8 cellular contexts compared by ENCODE assay signal in genomic region chr4:113141901-113142346, GRCh38.
A peak's percentile ranks its signal among the peaks of the same experiment; 100 is the strongest.
DNase-seq lines count a peak whose midpoint lies in the region; ATAC-seq, FAIRE-seq and TF ChIP-seq lines count a peak whose summit lies in the region.

No MANE protein-coding gene starts in this region.

- no CpG with 5 or more reads among the region's 3 CpGs for WGBS in IMR-90 (ENCODE audit: extremely low coverage in 2 of 2, insufficient read length in 1 of 2), 2 experiments
- 31% methylated on average over 3 of the region's 3 CpGs for WGBS in GM12878 (ENCODE audit: insufficient coverage, insufficient replicate concordance, low lambda C conversion rate, missing lambda C conversion rate)

- no peak overlapping the region for H2BK5ac ChIP-seq in IMR-90 (ENCODE audit: low read depth, low read length, poor library complexity, severe bottlenecking)

- SMC1A ChIA-PET in GM12878 (lab: Charles Lee; ENCODE audit: uncharacterized antibody, unreplicated experiment) = interaction anchor here (0.8 to 1.5 kb wide), 4 partner anchors 9 to 19 kb away, joined by 3 to 6 read pairs (median 4); no protein-coding TSS in a partner anchor

- no peak for TF ChIP-seq CTCF in IMR-90 (conservative IDR thresholded peaks at IDR 0.05; ENCODE audit: low read depth, low read length)
- TF ChIP-seq CTCF in GM12878 (IDR thresholded peaks at IDR 0.05 in 2 of 3, conservative IDR thresholded peaks at IDR 0.05 in 1 of 3; ENCODE audit: control insufficient read depth in 2 of 3, extremely low read depth in 1 of 3, insufficient read depth in 1 of 3, low read depth in 3 of 3, low read length in 3 of 3) = no peak
- no peak for TF ChIP-seq CTCF in mucosa of descending colon (IDR thresholded peaks at IDR 0.05)

- H3K4me3 ChIP-seq in IMR-90 (ENCODE audit: insufficient read depth, low read depth, low read length) = no peak overlapping the region
- no peak overlapping the region for H3K4me3 ChIP-seq in GM12878
- H3K4me3 ChIP-seq in skeletal muscle cell (ENCODE audit: low read depth, low read length) = no peak overlapping the region
- H3K4me3 ChIP-seq in mucosa of descending colon = no peak overlapping the region

- H3K4ac ChIP-seq in IMR-90 (ENCODE audit: low read depth, low read length) = no peak overlapping the region

- H3K9ac ChIP-seq in IMR-90 (ENCODE audit: low read depth, low read length) = no peak overlapping the region
- H3K9ac ChIP-seq in GM12878 (ENCODE audit: control insufficient read depth, insufficient read depth, low read length) = no peak overlapping the region

- H4K20me1 ChIP-seq in IMR-90 (ENCODE audit: insufficient read depth, low read length) = no peaks in the 10 kb centered on the region
- H4K20me1 ChIP-seq in GM12878 (ENCODE audit: control insufficient read depth, insufficient read depth) = no peaks in the 10 kb centered on the region

- no peak overlapping the region for H2BK120ac ChIP-seq in IMR-90 (ENCODE audit: low read depth, low read length)

- no peak overlapping the region for H4K8ac ChIP-seq in IMR-90 (ENCODE audit: low read depth in 2 of 2, low read length in 2 of 2)

- no peak overlapping the region for H3K14ac ChIP-seq in IMR-90 (replicated peaks; ENCODE audit: low read depth, low read length)

- H4K91ac ChIP-seq in IMR-90 (ENCODE audit: insufficient read depth, low read depth, low read length) = no peak overlapping the region

- no peak for TF ChIP-seq POLR2A in IMR-90 (IDR thresholded peaks at IDR 0.05; ENCODE audit: low read depth, low read length)
- no peak for TF ChIP-seq POLR2A in GM12878 (IDR thresholded peaks at IDR 0.05; ENCODE audit: low read depth, low read length)

- dilution Hi-C loops in IMR-90 (cut with HindIII; ENCODE audit: low sequenced_read_pairs, unreplicated experiment) = no loop called here

- H2AFZ ChIP-seq in IMR-90 (replicated peaks; ENCODE audit: low read length, poor library complexity) (no peak overlapping the region), GM12878 (ENCODE audit: control insufficient read depth, low read depth, low read length) (no peak overlapping the region)

- no peak for TF ChIP-seq EP300 in GM12878 (IDR thresholded peaks at IDR 0.05; ENCODE audit: borderline replicate concordance in 1 of 2, control insufficient read depth in 1 of 2, low read depth in 2 of 2, low read length in 2 of 2)

- H3K36me3 ChIP-seq in IMR-90 (ENCODE audit: control insufficient read depth, insufficient read depth, low read length) (no peaks in the 10 kb centered on the region), GM12878 (ENCODE audit: control insufficient read depth in 2 of 2, insufficient read depth in 2 of 2, low read length in 1 of 2) (no peaks in the 10 kb centered on the region), mucosa of descending colon (ENCODE audit: low read depth) (no peaks in the 10 kb centered on the region)

- TF ChIP-seq RAD21 in IMR-90 (IDR thresholded peaks at IDR 0.05; ENCODE audit: low read length) = no peak
- TF ChIP-seq RAD21 in GM12878 (IDR thresholded peaks at IDR 0.05; ENCODE audit: insufficient read depth, low read depth, low read length) = no peak

- POLR2A ChIA-PET in IMR-90 (lab: Charles Lee; ENCODE audit: unreplicated experiment) (no interaction called here), GM12878 (lab: Charles Lee) (interaction anchor here (1.6 kb wide), 1 partner anchor 16 kb away, joined by 4 read pairs; no protein-coding TSS in a partner anchor)

- H3K79me2 ChIP-seq in GM12878 (ENCODE audit: control insufficient read depth, insufficient read depth, low read length) = no peaks in the 10 kb centered on the region

- CTCF ChIA-PET in IMR-90 (lab: Yijun Ruan, JAX) = interaction anchor here (0.8 kb wide), 1 partner anchor 23 kb away, joined by 3 read pairs; no protein-coding TSS in a partner anchor
- CTCF ChIA-PET in GM12878 (lab: Yijun Ruan, JAX) = interaction anchor here (1.0 kb wide), 1 partner anchor 16 kb away, joined by 5 read pairs; no protein-coding TSS in a partner anchor

- no peaks in the 10 kb centered on the region for H3K9me3 ChIP-seq in IMR-90 (ENCODE audit: control insufficient read depth, insufficient read depth, low read length)
- H3K9me3 ChIP-seq in GM12878 (replicated peaks; ENCODE audit: control insufficient read depth, insufficient read depth, low read length) = no peaks in the 10 kb centered on the region
- no peaks in the 10 kb centered on the region for H3K9me3 ChIP-seq in mucosa of descending colon

- H3K4me1 ChIP-seq in IMR-90 (ENCODE audit: control insufficient read depth, insufficient read depth, low read length) (peaks cover 3% of the 10 kb centered on the region; the same call in 1 of the 2 replicates), GM12878 (ENCODE audit: control insufficient read depth, insufficient read depth, low read length) (no peaks in the 10 kb centered on the region; the same call in 1 of the 2 replicates), mucosa of descending colon (ENCODE audit: low read depth) (no peaks in the 10 kb centered on the region)

- H3K4me2 ChIP-seq in IMR-90 (ENCODE audit: low read depth, low read length) (peak overlapping the region; percentile 45; the same call in 1 of the 2 replicates), GM12878 (ENCODE audit: control insufficient read depth, insufficient read depth) (no peak overlapping the region)

- ATAC-seq in GM18873 (IDR thresholded peaks at IDR 0.05; ENCODE audit: low FRiP score, unreplicated experiment) = peak; percentile 40
- ATAC-seq in IMR-90 (ENCODE audit: low read depth) = peak; percentile 63
- ATAC-seq in GM12878 = peak; percentile 79
- no peak for ATAC-seq in mucosa of descending colon
- ATAC-seq in GM19035 (IDR thresholded peaks at IDR 0.05; ENCODE audit: unreplicated experiment) = no peak

- no peak overlapping the region for H3K23ac ChIP-seq in IMR-90 (ENCODE audit: low read depth, low read length)

- H2AK5ac ChIP-seq in IMR-90 (ENCODE audit: low read depth, low read length) = no peak overlapping the region

- H2AK9ac ChIP-seq in IMR-90 (replicated peaks; ENCODE audit: low read depth, low read length, poor library complexity) = no peak overlapping the region

- RAD21 ChIA-PET in GM12878 (lab: Charles Lee; ENCODE audit: unreplicated experiment) = interaction anchor here (1.5 kb wide), 2 partner anchors 9 to 324 kb away, joined by 3 read pairs; no protein-coding TSS in a partner anchor

- no peaks in the 10 kb centered on the region for H3K79me1 ChIP-seq in IMR-90 (ENCODE audit: low read depth in 1 of 2, low read length in 2 of 2)

- FAIRE-seq in GM12878 (lab: Jason Lieb, UNC) = no peak

- H3K9me1 ChIP-seq in IMR-90 (ENCODE audit: insufficient read depth, low read length) = no peaks in the 10 kb centered on the region

- intact Hi-C loops in IMR-90 (cut with micrococcal nuclease) = no loop called here
- intact Hi-C loops in GM12878 (cut with micrococcal nuclease; ENCODE audit: unreplicated experiment) = no loop called here
- intact Hi-C loops in mucosa of descending colon (cut with DNase I, micrococcal nuclease) = no loop called here

- no peak overlapping the region for H3K56ac ChIP-seq in IMR-90 (ENCODE audit: extremely low read depth, insufficient read depth, low read length)

- no peak overlapping the region for H4K5ac ChIP-seq in IMR-90 (ENCODE audit: low read depth, low read length)

- DNase-seq in IMR-90 = peak; percentile 43
- no peak for DNase-seq in GM12878 (ENCODE audit: low read depth, low spot score)
- peak; percentile 52 for DNase-seq in skeletal muscle cell (ENCODE audit: low read depth)
- DNase-seq in CD1c-positive myeloid dendritic cell (ENCODE audit: extremely low spot score) = no peak
- DNase-seq in mucosa of descending colon = no peak
- no peak for DNase-seq in ecto neural progenitor cell (ENCODE audit: low spot score)

- H2BK15ac ChIP-seq in IMR-90 (ENCODE audit: low read depth, low read length) = no peak overlapping the region

- H3K27ac ChIP-seq in IMR-90 (ENCODE audit: insufficient read depth, low read length) (no peak overlapping the region), GM12878 (ENCODE audit: control insufficient read depth, insufficient read depth) (no peak overlapping the region)

- in situ Hi-C loops in IMR-90 (cut with MboI; ENCODE audit: low sequenced_read_pairs) (no loop called here), GM12878 (cut with MboI) (no loop called here)

- H3K27me3 ChIP-seq in IMR-90 (ENCODE audit: control insufficient read depth, insufficient read depth, low read length) (peaks cover 1% of the 10 kb centered on the region; the same call in 1 of the 2 replicates), GM12878 (replicated peaks in 1 of 2; ENCODE audit: control insufficient read depth in 2 of 2, insufficient read depth in 2 of 2, low read length in 1 of 2) (no peaks in the 10 kb centered on the region)

- no peak overlapping the region for H2BK20ac ChIP-seq in IMR-90 (ENCODE audit: low read depth, low read length)

- no peak overlapping the region for H3K18ac ChIP-seq in IMR-90 (ENCODE audit: low read depth, low read length)

- no TSS peak for BruUV-seq in IMR-90 (replicated peaks; lab: Mats Ljungman, UMichigan)
- no TSS peak for BruUV-seq in GM12878 (replicated peaks; lab: Mats Ljungman, UMichigan)

TF ChIP-seq in IMR-90, 13 proteins besides CTCF, POLR2A, EP300 and RAD21:
- TF ChIP-seq MAZ (IDR thresholded peaks at IDR 0.05; ENCODE audit: borderline replicate concordance, low read depth, low read length) (no peak), FOS (IDR thresholded peaks at IDR 0.05; ENCODE audit: low read depth, low read length) (no peak), MAFK (IDR thresholded peaks at IDR 0.05; ENCODE audit: low read depth, low read length) (no peak), RCOR1 (IDR thresholded peaks at IDR 0.05; ENCODE audit: insufficient replicate concordance, low read length) (no peak), CHD1 (IDR thresholded peaks at IDR 0.05; ENCODE audit: low read depth, low read length) (no peak)

TF ChIP-seq in GM12878, 131 proteins besides CTCF, POLR2A, EP300 and RAD21 (continues in another document):
- TF ChIP-seq CBX3 (IDR thresholded peaks at IDR 0.05; ENCODE audit: borderline replicate concordance, low read depth) = no peak
- TF ChIP-seq ZSCAN29 (IDR thresholded peaks at IDR 0.05) = no peak
- TF ChIP-seq MTA2 (IDR thresholded peaks at IDR 0.05; ENCODE audit: low read depth) = peak; percentile 61
- no peak for TF ChIP-seq SIX5 (IDR thresholded peaks at IDR 0.05; ENCODE audit: low read depth, low read length, severe bottlenecking)
- TF ChIP-seq ASH2L (IDR thresholded peaks at IDR 0.05; ENCODE audit: borderline replicate concordance, low read depth) = no peak
- no peak for TF ChIP-seq RUNX3 (IDR thresholded peaks at IDR 0.05; ENCODE audit: low read length)
- no peak for TF ChIP-seq NFYA (IDR thresholded peaks at IDR 0.05; ENCODE audit: borderline replicate concordance, low read depth, low read length)
- TF ChIP-seq POU2F2 (IDR thresholded peaks at IDR 0.05; ENCODE audit: borderline replicate concordance, low read depth, low read length) = peak; percentile 77; the same call in 2 of the 3 replicates
- TF ChIP-seq KLF5 (IDR thresholded peaks at IDR 0.05; ENCODE audit: partially characterized antibody) = no peak
- peak; percentile 64 for TF ChIP-seq ATF7 (IDR thresholded peaks at IDR 0.05; ENCODE audit: low read depth)
- TF ChIP-seq TARDBP (IDR thresholded peaks at IDR 0.05; ENCODE audit: borderline replicate concordance) = no peak
- no peak for TF ChIP-seq TAF1 (IDR thresholded peaks at IDR 0.05; ENCODE audit: borderline replicate concordance, low read depth, low read length)
- TF ChIP-seq NFIC (IDR thresholded peaks at IDR 0.05; ENCODE audit: low read depth, low read length) = no peak

Comparison
In these comparisons a context has a peak if more than half of its experiments do, and no peak if none do; other contexts are left out.
1. ATAC-seq: peak in GM18873 (single experiment), IMR-90 (single experiment) and GM12878 (single experiment); none in mucosa of descending colon (single experiment) and GM19035 (single experiment).
2. DNase-seq: peak in IMR-90 (single experiment) and skeletal muscle cell (single experiment); none in GM12878 (single experiment), CD1c-positive myeloid dendritic cell (single experiment), mucosa of descending colon (0 of 3) and ecto neural progenitor cell (single experiment).